ENCODE assay signal across 1 cellular context in genomic region chr1:46432781-46433327, GRCh38.
TF ChIP-seq lines count a peak whose summit lies in the region.

No MANE protein-coding gene starts in this region.

TF ChIP-seq in H1, 55 proteins besides CTCF, POLR2A, EP300 and RAD21 (continued from another document):
- TF ChIP-seq MAX (IDR thresholded peaks at IDR 0.05) (no peak), GTF2F1 (IDR thresholded peaks at IDR 0.05; ENCODE audit: borderline replicate concordance, low read depth, low read length) (no peak), KDM4A (IDR thresholded peaks at IDR 0.05; ENCODE audit: low read depth, low read length, severe bottlenecking) (no peak), NRF1 (IDR thresholded peaks at IDR 0.05; ENCODE audit: low read depth, low read length) (no peak), POLR2AphosphoS5 (IDR thresholded peaks at IDR 0.05; ENCODE audit: low read depth, low read length) (no peak), CHD1 (IDR thresholded peaks at IDR 0.05; ENCODE audit: low read depth, low read length) (no peak), SIN3A (conservative IDR thresholded peaks at IDR 0.05 in 1 of 2, IDR thresholded peaks at IDR 0.05 in 1 of 2; ENCODE audit: low read depth in 1 of 2, low read length in 2 of 2) (no peak)
